In genomic region chrX:154397888-154398667, GRCh38 we compare ENCODE assay signal across 8 cellular contexts. TPM values are rescaled to one million over a fixed set of nuclear protein-coding genes. Genes with fewer than 3 reads are reported as not detected.
DNase-seq lines count a peak whose midpoint lies in the region; ATAC-seq and TF ChIP-seq lines count a peak whose summit lies in the region.

RPL10 (plus strand) TSS chrX:154398377; CDS start chrX:154398520, 143 bp downstream.

- TF ChIP-seq CTCF in lower lobe of right lung (IDR thresholded peaks at IDR 0.05): no peak

- peak within 1 kb of the TSS; percentile 99 for H3K27ac ChIP-seq in lower lobe of right lung

- peak within 1 kb of the TSS; percentile 74 for H3K4me3 ChIP-seq in lower lobe of right lung

- ATAC-seq in GM21360 (IDR thresholded peaks at IDR 0.05; ENCODE audit: unreplicated experiment) (peak; percentile 74), lower lobe of right lung (peak; percentile 94 to 97)

- DNase-seq in COLO668 (lab: John Stamatoyannopoulos, UW; ENCODE audit: unreplicated experiment) (peak; percentile 99), HT1080 (ENCODE audit: low read depth) (peak; percentile 94), NOMO-1 (lab: John Stamatoyannopoulos, UW; ENCODE audit: unreplicated experiment in 2 of 2) (peak; percentile 88 to 96), lower lobe of right lung (peak; percentile 95)
- peak; percentile 89 for DNase-seq in activated CD8-positive, alpha-beta memory T cell treated with anti-CD3 and anti-CD28 coated beads for 24 hours
- DNase-seq in effector CD4-positive, alpha-beta T cell: peak; percentile 79
- DNase-seq in stimulated activated CD4-positive, alpha-beta T cell treated with anti-CD3 and anti-CD28 coated beads, TNF-alpha, amount 100 ng/mL, for 1 hour (ENCODE audit: low read depth in 3 of 3, low spot score in 1 of 3): peak; percentile 72 to 76 (median 74)

- H3K36me3 ChIP-seq in lower lobe of right lung: peaks cover 27% of the 10 kb centered on the region

- H3K9me3 ChIP-seq in lower lobe of right lung: no peaks in the 10 kb centered on the region

- peaks cover 14% of the 10 kb centered on the region for H3K4me1 ChIP-seq in lower lobe of right lung

- intact Hi-C loops in lower lobe of right lung (cut with DNase I): no loop called here

- no peaks in the 10 kb centered on the region for H3K27me3 ChIP-seq in lower lobe of right lung (ENCODE audit: low read depth)

RNA-seq across cellular contexts. Expression of gene RPL10, which starts in this region (rescaled TPM):
- 3,228 and 3,649 TPM in 2 replicates for total RNA-seq in HT1080 (2014; rRNA removed; shearing (Covaris generic))
- polyA plus RNA-seq in HT1080 (2015; cell fraction: cytosol; rRNA removed): 4,497 and 7,008 TPM in 2 replicates
- polyA plus RNA-seq in HT1080 (2015; cell fraction: nucleus; rRNA removed): 2,544 and 2,652 TPM in 2 replicates
- total RNA-seq in lower lobe of right lung: 2,678 TPM

Comparison
In these comparisons a context has a peak if more than half of its experiments do, and no peak if none do; other contexts are left out.
1. Peak in every context shown above with its lines: DNase-seq, ATAC-seq, H3K4me3 ChIP-seq and H3K27ac ChIP-seq.